ENCODE assay signal across 12 cellular contexts in genomic region chr5:173858675-173859121, GRCh38.
"Had no signal": no experiment of that assay in that cellular context is flagged by ENCODE, and none has a peak within 500 bp of the region (broad histone marks: within the 10 kb centered on the region; RNA-seq: fewer than 3 reads in every experiment).

No MANE protein-coding gene starts in this region.

- DNase-seq: activated CD4-positive, alpha-beta T cell treated with anti-CD3 and anti-CD28 coated beads, Interleukin-2, amount 50 U/mL, for 4 hours; activated naive CD4-positive, alpha-beta T cell treated with Interleukin-2 at 50 U/mL for 16 hours; activated T-cell treated with anti-CD3 and anti-CD28 coated beads for 4 hours; dorsolateral prefrontal cortex; foreskin fibroblast; glutamatergic neuron; natural killer cell; stimulated activated CD4-positive, alpha-beta T cell treated with anti-CD3 and anti-CD28 coated beads, Interleukin-4, amount 100 ng/mL, for 4 hours; stimulated activated CD8-positive, alpha-beta memory T cell treated with anti-CD3 and anti-CD28 coated beads, Interleukin-4, amount 100 ng/mL, for 48 hours had no signal

- H3K36me3 ChIP-seq: ascending aorta, esophagus muscularis mucosa had no signal

- H3K4me3 ChIP-seq: ascending aorta, dorsolateral prefrontal cortex, esophagus muscularis mucosa, lung had no signal

- H3K9me3 ChIP-seq: ascending aorta, esophagus muscularis mucosa had no signal

- ATAC-seq: natural killer cell had no signal

- H3K27me3 ChIP-seq: ascending aorta, dorsolateral prefrontal cortex, esophagus muscularis mucosa had no signal

- H3K27ac ChIP-seq: ascending aorta, dorsolateral prefrontal cortex, esophagus muscularis mucosa had no signal
